In the genomic region with DNA sequence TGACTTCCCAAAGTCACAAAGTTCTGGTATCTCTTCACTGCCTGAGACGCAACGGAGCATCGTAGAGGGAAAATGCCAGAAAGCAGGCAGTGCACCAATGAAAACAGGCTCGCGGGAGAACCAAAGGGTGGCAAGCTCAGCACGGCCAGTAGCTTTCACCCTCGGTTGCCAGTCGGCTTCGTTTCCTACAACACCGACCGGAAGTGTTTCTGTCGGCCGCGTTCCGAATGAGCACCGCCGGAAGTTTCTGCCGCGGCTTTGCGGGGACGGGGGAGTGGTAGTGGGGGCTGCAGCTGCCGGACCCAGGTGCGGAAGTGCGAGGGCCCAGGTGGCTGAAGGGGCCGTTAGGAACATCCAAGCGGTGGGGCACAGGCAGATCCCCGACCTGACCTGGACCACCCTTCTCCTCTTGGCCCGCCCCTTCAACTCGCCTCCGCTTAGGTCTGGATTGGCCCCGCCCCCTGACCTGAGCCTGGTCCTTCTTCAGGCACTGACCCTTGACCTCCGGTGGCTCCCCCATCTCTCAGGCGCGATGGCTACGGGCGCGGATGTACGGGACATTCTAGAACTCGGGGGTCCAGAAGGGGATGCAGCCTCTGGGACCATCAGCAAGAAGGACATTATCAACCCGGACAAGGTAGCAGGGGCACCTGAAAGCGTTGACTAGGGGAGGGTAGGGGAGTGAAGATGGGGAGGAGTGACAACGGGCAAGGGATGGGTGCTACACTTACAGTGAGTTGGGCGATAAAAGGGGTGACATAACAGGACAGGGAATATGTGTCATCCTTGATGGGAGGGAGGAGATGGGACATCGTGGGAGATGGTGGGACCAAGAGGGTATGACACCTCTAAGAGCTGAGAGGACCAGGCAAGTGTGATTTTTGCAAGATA, we compare ENCODE assay signal across 8 cellular contexts. TPM values are rescaled to one million over a fixed set of nuclear protein-coding genes. Genes with fewer than 3 reads are reported as not detected.
A peak's percentile ranks its signal among the peaks of the same experiment; 100 is the strongest.
DNase-seq lines count a peak whose midpoint lies in the region; ATAC-seq lines count a peak whose summit lies in the region.

A gene with protein sequence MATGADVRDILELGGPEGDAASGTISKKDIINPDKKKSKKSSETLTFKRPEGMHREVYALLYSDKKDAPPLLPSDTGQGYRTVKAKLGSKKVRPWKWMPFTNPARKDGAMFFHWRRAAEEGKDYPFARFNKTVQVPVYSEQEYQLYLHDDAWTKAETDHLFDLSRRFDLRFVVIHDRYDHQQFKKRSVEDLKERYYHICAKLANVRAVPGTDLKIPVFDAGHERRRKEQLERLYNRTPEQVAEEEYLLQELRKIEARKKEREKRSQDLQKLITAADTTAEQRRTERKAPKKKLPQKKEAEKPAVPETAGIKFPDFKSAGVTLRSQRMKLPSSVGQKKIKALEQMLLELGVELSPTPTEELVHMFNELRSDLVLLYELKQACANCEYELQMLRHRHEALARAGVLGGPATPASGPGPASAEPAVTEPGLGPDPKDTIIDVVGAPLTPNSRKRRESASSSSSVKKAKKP (plus strand): TSS at position 250 of the 891 bp plus-strand sequence. CDS start 283 bp downstream, at position 533.

- peaks cover 36% of the 10 kb centered on the region for H3K36me3 ChIP-seq in KOPT-K1 (ENCODE audit: insufficient read depth, low read length)

- no peaks in the 10 kb centered on the region for H3K9me3 Mint-ChIP-seq in naive B cell
- H3K9me3 Mint-ChIP-seq in stimulated activated effector memory CD8-positive, alpha-beta T cell treated with anti-CD3 and anti-CD28 coated beads, Interleukin-12 subunit alpha, Interleukin-12 subunit beta, amount 100 ng/mL, for 72 hours: no peaks in the 10 kb centered on the region

- H3K4me1 Mint-ChIP-seq in naive B cell: peaks cover 24 to 43% (median 43%) of the 10 kb centered on the region in 3 donors
- H3K4me1 Mint-ChIP-seq in stimulated activated effector memory CD8-positive, alpha-beta T cell treated with anti-CD3 and anti-CD28 coated beads, Interleukin-12 subunit alpha, Interleukin-12 subunit beta, amount 100 ng/mL, for 72 hours: peaks cover 48% of the 10 kb centered on the region

- DNase-seq in Caki2 (ENCODE audit: low read depth) (peak; percentile 74), RKO (ENCODE audit: low spot score) (peak; percentile 90), activated T-helper 1 cell treated with Interleukin-2 at 50 U/mL for 16 hours (ENCODE audit: low read depth) (peak; percentile 77), fibroblast of gingiva (ENCODE audit: low read depth) (peak; percentile 77), naive B cell (peak; percentile 78)
- DNase-seq in stimulated activated effector memory CD8-positive, alpha-beta T cell treated with anti-CD3 and anti-CD28 coated beads, Interleukin-12 subunit alpha, Interleukin-12 subunit beta, amount 100 ng/mL, for 72 hours (ENCODE audit: low spot score in 2 of 2): peak; percentile 89 to 96

- in situ Hi-C loops in Caki2 (cut with HindIII; ENCODE audit: low pct_unique_long_range_greater_than_20kb, low sequenced_read_pairs): no loop called here

- ATAC-seq in GM21576 (IDR thresholded peaks at IDR 0.05; ENCODE audit: unreplicated experiment) (peak; percentile 72), naive B cell (ENCODE audit: low read depth in 2 of 2) (peak; percentile 82 to 86)
- ATAC-seq in stimulated activated effector memory CD8-positive, alpha-beta T cell treated with anti-CD3 and anti-CD28 coated beads, Interleukin-12 subunit alpha, Interleukin-12 subunit beta, amount 100 ng/mL, for 72 hours: peak; percentile 92

- no peaks in the 10 kb centered on the region for H3K9me3 ChIP-seq in KOPT-K1 (ENCODE audit: insufficient read depth, low read length, poor library complexity, severe bottlenecking)

- peak within 1 kb of the TSS; percentile 77 for H3K27ac ChIP-seq in KOPT-K1 (ENCODE audit: low read depth, low read length, poor library complexity, severe bottlenecking)

- peaks cover 2 to 8% of the 10 kb centered on the region in 2 donors for H3K36me3 Mint-ChIP-seq in naive B cell
- H3K36me3 Mint-ChIP-seq in stimulated activated effector memory CD8-positive, alpha-beta T cell treated with anti-CD3 and anti-CD28 coated beads, Interleukin-12 subunit alpha, Interleukin-12 subunit beta, amount 100 ng/mL, for 72 hours: peaks cover 30% of the 10 kb centered on the region

- peak within 1 kb of the TSS; percentile 40 to 97 (median 91) for H3K27ac Mint-ChIP-seq in naive B cell
- H3K27ac Mint-ChIP-seq in stimulated activated effector memory CD8-positive, alpha-beta T cell treated with anti-CD3 and anti-CD28 coated beads, Interleukin-12 subunit alpha, Interleukin-12 subunit beta, amount 100 ng/mL, for 72 hours: peak within 1 kb of the TSS; percentile 97

- H3K27me3 Mint-ChIP-seq in naive B cell: no peaks in the 10 kb centered on the region

- H3K4me3 Mint-ChIP-seq in naive B cell: peak within 1 kb of the TSS; percentile 89 to 96 (median 94)
- peak within 1 kb of the TSS; percentile 96 for H3K4me3 Mint-ChIP-seq in stimulated activated effector memory CD8-positive, alpha-beta T cell treated with anti-CD3 and anti-CD28 coated beads, Interleukin-12 subunit alpha, Interleukin-12 subunit beta, amount 100 ng/mL, for 72 hours

RNA-seq across cellular contexts. Expression of the gene that starts here (rescaled TPM):
- 45.5 and 58.7 TPM in 2 replicates for total RNA-seq in Caki2 (2014; rRNA removed; shearing (Covaris generic); ENCODE audit: low replicate concordance)
- polyA plus RNA-seq in naive B cell (ENCODE audit: low read depth in 6 of 6): 10 to 100 TPM; 22.8 to 38.3 (median 33.8) TPM

Comparison
In these comparisons a context has a peak if more than half of its experiments do, and no peak if none do; other contexts are left out.
1. Peak in every context shown above with its lines: DNase-seq, ATAC-seq and H3K27ac ChIP-seq.